Comparison of ENCODE assay signal across 12 cellular contexts in genomic region chr6:118963003-118963402, GRCh38. TPM values are rescaled to one million over a fixed set of nuclear protein-coding genes. Genes with fewer than 3 reads are reported as not detected.
DNase-seq lines count a peak whose midpoint lies in the region; ATAC-seq and TF ChIP-seq lines count a peak whose summit lies in the region.
"Had no signal": no experiment of that assay in that cellular context is flagged by ENCODE, and none has a peak within 500 bp of the region (broad histone marks: within the 10 kb centered on the region; RNA-seq: fewer than 3 reads in every experiment).

No MANE protein-coding gene starts in this region.

- no peak overlapping the region for H2BK5ac ChIP-seq in H9 (ENCODE audit: insufficient read length, low read length)
- H2BK5ac ChIP-seq in trophoblast cell (ENCODE audit: low read depth, low read length, poor library complexity): no peak overlapping the region

- no peak overlapping the region for H3K27ac Mint-ChIP-seq in H9

- H3K9ac ChIP-seq in H9 (ENCODE audit: extremely low read depth, insufficient read length, low read length): no peak overlapping the region
- H3K9ac ChIP-seq in SK-N-MC (ENCODE audit: insufficient read length): no peak overlapping the region
- H3K9ac ChIP-seq in trophoblast cell (ENCODE audit: low read length): no peak overlapping the region

- peaks cover 6 to 8% of the 10 kb centered on the region in 2 experiments for H3K4me1 Mint-ChIP-seq in H9

- H3K23ac ChIP-seq in H9 (ENCODE audit: insufficient read length, low read depth, low read length) (no peak overlapping the region), trophoblast cell (ENCODE audit: low read length) (no peak overlapping the region)

- no peak overlapping the region for H3K4ac ChIP-seq in H9 (ENCODE audit: low read depth, low read length)
- no peak overlapping the region for H3K4ac ChIP-seq in trophoblast cell (ENCODE audit: low read depth, low read length)

- H3K4me3 Mint-ChIP-seq in H9: no peak overlapping the region

- H2AK5ac ChIP-seq in H9 (ENCODE audit: insufficient read length, low read length) (no peak overlapping the region), trophoblast cell (ENCODE audit: low read length) (no peak overlapping the region)

- no peak overlapping the region for H2BK120ac ChIP-seq in H9 (ENCODE audit: low read depth, low read length, poor library complexity, severe bottlenecking)
- no peak overlapping the region for H2BK120ac ChIP-seq in trophoblast cell (ENCODE audit: insufficient read depth, low read length, poor library complexity)

- H2AFZ ChIP-seq in H9 (ENCODE audit: low read length): no peak overlapping the region
- no peak overlapping the region for H2AFZ ChIP-seq in trophoblast cell (ENCODE audit: insufficient read depth, low read length, poor library complexity)

- no peaks in the 10 kb centered on the region for H3K27me3 ChIP-seq in H9 (ENCODE audit: insufficient read depth, low read length)
- H3K27me3 ChIP-seq in foreskin keratinocyte: no peaks in the 10 kb centered on the region
- H3K27me3 ChIP-seq in vagina: no peaks in the 10 kb centered on the region
- no peaks in the 10 kb centered on the region for H3K27me3 ChIP-seq in trophoblast cell (ENCODE audit: insufficient read depth, low read length)
- H3K27me3 ChIP-seq: left lung, SJCRH30 had no signal

- H3K4me1 ChIP-seq in H9 (ENCODE audit: insufficient read depth, low read length) (no peaks in the 10 kb centered on the region), foreskin keratinocyte (peaks cover 5% of the 10 kb centered on the region), vagina (no peaks in the 10 kb centered on the region), trophoblast cell (ENCODE audit: control insufficient read depth in 1 of 2, insufficient read depth in 2 of 2, low read length in 2 of 2) (peaks cover 0 to 2% of the 10 kb centered on the region in 2 experiments)
- H3K4me1 ChIP-seq: left lung, SJCRH30 had no signal

- H3K27ac ChIP-seq in H9 (ENCODE audit: insufficient read length, low read depth, low read length) (no peak overlapping the region), SK-N-MC (peak overlapping the region; percentile 62; the same call in 1 of the 2 replicates), foreskin keratinocyte (no peak overlapping the region), vagina (no peak overlapping the region), trophoblast cell (ENCODE audit: low read depth, low read length) (no peak overlapping the region)
- H3K27ac ChIP-seq: left lung, SJCRH30 had no signal

- intact Hi-C loops in vagina (cut with DNase I): no loop called here

- H4K8ac ChIP-seq in H9 (replicated peaks; ENCODE audit: insufficient read length, low read depth, low read length) (no peak overlapping the region), trophoblast cell (ENCODE audit: low read depth, low read length) (no peak overlapping the region)

- H3K79me1 ChIP-seq in H9 (ENCODE audit: insufficient read depth, low read depth, low read length, poor library complexity, severe bottlenecking): no peaks in the 10 kb centered on the region
- no peaks in the 10 kb centered on the region for H3K79me1 ChIP-seq in trophoblast cell (ENCODE audit: low read length)

- TF ChIP-seq CTCF in H9 (conservative IDR thresholded peaks at IDR 0.05) (peak; percentile 47), foreskin keratinocyte (conservative IDR thresholded peaks at IDR 0.05) (peak; percentile 53), vagina (IDR thresholded peaks at IDR 0.05) (peak in 1 of 3 experiments; percentile 27)

- H3K9me3 ChIP-seq in H9 (ENCODE audit: control insufficient read depth, low read depth, low read length) (no peaks in the 10 kb centered on the region), SK-N-MC (ENCODE audit: low read depth, low read length) (no peaks in the 10 kb centered on the region), vagina (no peaks in the 10 kb centered on the region), trophoblast cell (ENCODE audit: insufficient read depth, low read depth, low read length) (no peaks in the 10 kb centered on the region)
- H3K9me3 ChIP-seq: left lung, SJCRH30 had no signal

- H3K79me2 ChIP-seq in H9 (ENCODE audit: insufficient read depth, low read length) (no peaks in the 10 kb centered on the region), trophoblast cell (ENCODE audit: control insufficient read depth, insufficient read depth, low read length, poor library complexity) (no peaks in the 10 kb centered on the region)

- no peak overlapping the region for H3T11ph ChIP-seq in H9 (ENCODE audit: low read length)

- no peak for TF ChIP-seq POLR2A in vagina (IDR thresholded peaks at IDR 0.05)

- no peak overlapping the region for H4K91ac ChIP-seq in H9 (ENCODE audit: insufficient read length, low read depth, low read length)
- no peak overlapping the region for H4K91ac ChIP-seq in trophoblast cell (ENCODE audit: low read depth, low read length)

- H3K14ac ChIP-seq in H9 (ENCODE audit: insufficient read depth, low read length) (no peak overlapping the region), trophoblast cell (ENCODE audit: low read length) (no peak overlapping the region)

- H3K56ac ChIP-seq in H9 (ENCODE audit: insufficient read length, low read depth, low read length): no peak overlapping the region

- no peak overlapping the region for H3K18ac ChIP-seq in H9 (ENCODE audit: insufficient read length, low read depth, low read length)
- no peak overlapping the region for H3K18ac ChIP-seq in trophoblast cell (ENCODE audit: low read length)

- no peaks in the 10 kb centered on the region for H3K23me2 ChIP-seq in H9 (ENCODE audit: insufficient read length, low read depth, low read length, poor library complexity, severe bottlenecking)

- H4K5ac ChIP-seq in H9 (ENCODE audit: insufficient read length, low read depth, low read length): no peak overlapping the region

- no peak overlapping the region for H2BK20ac ChIP-seq in H9 (ENCODE audit: low read depth, low read length, poor library complexity, severe bottlenecking)

- H4K12ac ChIP-seq in trophoblast cell (ENCODE audit: low read depth, low read length): no peak overlapping the region

- peaks cover 0 to 2% (median 0%) of the 10 kb centered on the region in 3 experiments; a peak in 2 of 7 replicates for H3K36me3 Mint-ChIP-seq in H9 (ENCODE audit: insufficient read depth in 1 of 3, low read depth in 3 of 3)

- H3K4me3 ChIP-seq in SK-N-MC (no peak overlapping the region), vagina (no peak overlapping the region), trophoblast cell (ENCODE audit: low read depth, low read length) (no peak overlapping the region)
- H3K4me3 ChIP-seq: left lung, SJCRH30 had no signal

- H2BK12ac ChIP-seq in H9 (ENCODE audit: insufficient read length, low read depth, low read length) (no peak overlapping the region), trophoblast cell (ENCODE audit: low read length) (no peak overlapping the region)

- no peaks in the 10 kb centered on the region for H3K27me3 Mint-ChIP-seq in H9 (ENCODE audit: low read depth)

- H3K36me3 ChIP-seq in SK-N-MC (ENCODE audit: insufficient read depth, low read length): no peaks in the 10 kb centered on the region
- no peaks in the 10 kb centered on the region for H3K36me3 ChIP-seq in vagina
- H3K36me3 ChIP-seq in trophoblast cell (ENCODE audit: control insufficient read depth in 1 of 2, insufficient read depth in 2 of 2, low read length in 2 of 2): no peaks in the 10 kb centered on the region
- H3K36me3 ChIP-seq: left lung, SJCRH30 had no signal

- H2BK15ac ChIP-seq in H9 (ENCODE audit: low read depth, low read length): no peak overlapping the region

- no peak overlapping the region for H3K4me2 ChIP-seq in H9 (ENCODE audit: insufficient read depth, insufficient read length, low read length)
- no peak overlapping the region for H3K4me2 ChIP-seq in trophoblast cell (ENCODE audit: low read length)

- no peaks in the 10 kb centered on the region for H3K9me3 Mint-ChIP-seq in H9

- ATAC-seq in foreskin keratinocyte: no peak
- ATAC-seq in HG03432 (IDR thresholded peaks at IDR 0.05; ENCODE audit: unreplicated experiment): no peak
- ATAC-seq: left lung, sciatic nerve had no signal

- DNase-seq in AML-193 (lab: John Stamatoyannopoulos, UW): peak; percentile 35 to 74
- DNase-seq in H9: no peak
- DNase-seq in SK-N-MC (ENCODE audit: low read depth, low spot score): no peak
- DNase-seq in foreskin keratinocyte: no peak
- DNase-seq in anterior cingulate cortex (lab: John Stamatoyannopoulos, UW): no peak
- no peak for DNase-seq in vagina (ENCODE audit: extremely low spot score in 2 of 2)
- no peak for DNase-seq in trophoblast cell
- DNase-seq: left lung, NCI-H1092 treated with DMSO at 0.1 percent for 48 hours had no signal

- H4K20me1 ChIP-seq in H9 (ENCODE audit: control insufficient read depth, insufficient read depth, insufficient read length): no peaks in the 10 kb centered on the region

RNA-seq across cellular contexts. Expression of gene MCM9, which starts 28.0 kb away (rescaled TPM):
- total RNA-seq in H9 (2021): 18.6 and 19.8 TPM in 2 replicates
- 8.8 and 9.9 TPM in 2 replicates for total RNA-seq in foreskin keratinocyte
- 1.7 and 2.0 TPM in 2 replicates for polyA plus RNA-seq in foreskin keratinocyte
- 25.8 TPM for total RNA-seq in vagina
- 4.6 and 5.0 TPM in 2 replicates for polyA plus RNA-seq in trophoblast cell (2013)

Comparison
In these comparisons a context has a peak if more than half of its experiments do, and no peak if none do; other contexts are left out.
1. DNase-seq: peak in AML-193 (2 of 2); none in H9 (single experiment), SK-N-MC (single experiment), foreskin keratinocyte (0 of 2), anterior cingulate cortex (0 of 58), vagina (0 of 2) and trophoblast cell (0 of 2).